30 cellular contexts compared by ENCODE assay signal in genomic region chr3:73485877-73486311, GRCh38.
DNase-seq lines count a peak whose midpoint lies in the region; ATAC-seq, FAIRE-seq and TF ChIP-seq lines count a peak whose summit lies in the region.
"Had no signal": no experiment of that assay in that cellular context is flagged by ENCODE, and none has a peak within 500 bp of the region (broad histone marks: within the 10 kb centered on the region; RNA-seq: fewer than 3 reads in every experiment).

No MANE protein-coding gene starts in this region.

- TF ChIP-seq CTCF in A673 (conservative IDR thresholded peaks at IDR 0.05; ENCODE audit: low read depth, low read length) (no peak), HFFc6 (IDR thresholded peaks at IDR 0.05) (no peak), SK-N-SH (IDR thresholded peaks at IDR 0.05) (no peak), thyroid gland (IDR thresholded peaks at IDR 0.05) (no peak)

- peak overlapping the region; percentile 16; the same call in 1 of the 2 replicates for H3K9ac ChIP-seq in SK-N-SH

- peaks cover 59% of the 10 kb centered on the region for H3K79me2 ChIP-seq in SK-N-SH (ENCODE audit: insufficient read depth)

- TF ChIP-seq RAD21 in SK-N-SH (IDR thresholded peaks at IDR 0.05; ENCODE audit: low read length): peak; percentile 40

- POLR2A ChIA-PET in A673 (lab: Charles Lee; ENCODE audit: low non-redundant PET) (no interaction called here), SK-N-SH (lab: Yijun Ruan, JAX) (interaction anchor here (0.6 to 2.4 kb wide), 5 partner anchors 14 to 135 kb away, joined by 3 to 25 read pairs (median 3); no protein-coding TSS in a partner anchor)

- peak overlapping the region; percentile 72; the same call in 1 of the 2 replicates for H2AFZ ChIP-seq in SK-N-SH (ENCODE audit: low read depth)

- H3K27me3 ChIP-seq in A673 (replicated peaks; ENCODE audit: insufficient read depth, low read depth, low read length, poor library complexity) (no peaks in the 10 kb centered on the region), SK-N-SH (ENCODE audit: insufficient read depth) (no peaks in the 10 kb centered on the region), thyroid gland (no peaks in the 10 kb centered on the region)
- H3K27me3 ChIP-seq: SJSA1 had no signal

- H3K4me3 Mint-ChIP-seq in HFFc6: peak overlapping the region; percentile 27; the same call in 1 of the 2 replicates
- H3K4me3 Mint-ChIP-seq: CD4-positive, alpha-beta memory T cell; effector memory CD8-positive, alpha-beta T cell; natural killer cell; stimulated activated memory B cell treated with anti-CD40 and anti-IgM and Interleukin-4, amounts not matched to agents 10 μg/mL and 1 μg/mL and 100 μg/mL, for 72 hours had no signal

- H4K20me1 ChIP-seq in SK-N-SH (ENCODE audit: insufficient read depth): peaks cover 37% of the 10 kb centered on the region; the same call in 1 of the 2 replicates

- no peaks in the 10 kb centered on the region for H3K9me2 ChIP-seq in SK-N-SH

- intact Hi-C loops in A673 (cut with micrococcal nuclease; ENCODE audit: unreplicated experiment): no loop called here
- intact Hi-C loops in thyroid gland (cut with DNase I): no loop called here

- H3K27ac ChIP-seq in A673 (ENCODE audit: low read depth, low read length, poor library complexity, severe bottlenecking) (no peak overlapping the region), SK-N-SH (ENCODE audit: low read depth in 2 of 2, low read length in 1 of 2) (peak overlapping the region; percentile 71 to 96), thyroid gland (no peak overlapping the region)
- H3K27ac ChIP-seq: A549, SJSA1 had no signal

- H3K36me3 ChIP-seq in A673 (ENCODE audit: insufficient read depth, low read length, poor library complexity, severe bottlenecking) (no peaks in the 10 kb centered on the region), SK-N-SH (replicated peaks in 1 of 2; ENCODE audit: control insufficient read depth in 1 of 2, insufficient read depth in 2 of 2, low read length in 1 of 2) (no peaks in the 10 kb centered on the region), thyroid gland (no peaks in the 10 kb centered on the region)
- H3K36me3 ChIP-seq: SJSA1 had no signal

- H3K4me2 ChIP-seq in SK-N-SH: peak overlapping the region; percentile 80
- H3K4me2 ChIP-seq: A549 had no signal

- peak overlapping the region; percentile 56; the same call in 1 of the 2 replicates for H3K27ac Mint-ChIP-seq in HFFc6
- H3K27ac Mint-ChIP-seq: CD4-positive, alpha-beta memory T cell; effector memory CD8-positive, alpha-beta T cell; natural killer cell; stimulated activated memory B cell treated with anti-CD40 and anti-IgM and Interleukin-4, amounts not matched to agents 10 μg/mL and 1 μg/mL and 100 μg/mL, for 72 hours had no signal

- H3K9me3 ChIP-seq in A673 (ENCODE audit: low read depth, low read length, poor library complexity, severe bottlenecking): no peaks in the 10 kb centered on the region
- H3K9me3 ChIP-seq in SK-N-SH: no peaks in the 10 kb centered on the region
- no peaks in the 10 kb centered on the region for H3K9me3 ChIP-seq in thyroid gland
- H3K9me3 ChIP-seq: A549, SJSA1 had no signal

- H3F3A ChIP-seq in SK-N-SH (replicated peaks; ENCODE audit: insufficient read depth): peaks cover 11% of the 10 kb centered on the region

- 12% methylated on average over 4 of the region's 4 CpGs for WGBS in SK-N-SH (ENCODE audit: low lambda C conversion rate)
- 75 to 78% methylated on average over 4 of the region's 4 CpGs for WGBS in thyroid gland, 2 donors

- CTCF ChIA-PET in A673 (lab: Charles Lee): no interaction called here
- CTCF ChIA-PET in SK-N-SH (lab: Yijun Ruan, JAX): interaction anchor here (0.6 to 8.7 kb wide), 12 partner anchors 8 to 386 kb away, joined by 3 to 52 read pairs (median 6); no protein-coding TSS in a partner anchor

- H3K9me3 Mint-ChIP-seq in HFFc6: no peaks in the 10 kb centered on the region
- H3K9me3 Mint-ChIP-seq: H9; natural killer cell; stimulated activated memory B cell treated with anti-CD40 and anti-IgM and Interleukin-4, amounts not matched to agents 10 μg/mL and 1 μg/mL and 100 μg/mL, for 72 hours had no signal

- peak; percentile 12 for DNase-seq in A673 (ENCODE audit: low spot score)
- no peak for DNase-seq in HFFc6
- peak; percentile 53 for DNase-seq in SK-N-SH
- DNase-seq in activated naive CD4-positive, alpha-beta T cell (lab: John Stamatoyannopoulos, UW): no peak
- no peak for DNase-seq in pons (ENCODE audit: low spot score)
- DNase-seq in thyroid gland: no peak
- DNase-seq: activated CD4-positive, alpha-beta T cell treated with anti-CD3 and anti-CD28 coated beads, Interleukin-2, amount 50 U/mL, for 4 hours; activated gamma-delta T cell treated with Interleukin-2 at 50 U/mL for 16 hours; activated T-cell treated with anti-CD3 and anti-CD28 coated beads, Interleukin-2, amount 50 U/mL, for 48 hours; caudate nucleus; CD4-positive, alpha-beta memory T cell; cortex of kidney; DMS 273 treated with DMSO at 0.1 percent for 48 hours; effector memory CD8-positive, alpha-beta T cell; H9; natural killer cell; NCI-H2029; NCI-H526 treated with DMSO at 0.1 percent for 48 hours; RPMI8226; stimulated activated CD4-positive, alpha-beta T cell treated with anti-CD3 and anti-CD28 coated beads, Interleukin-15, amount 100 ng/mL, for 24 hours; substantia nigra; T-helper 1 cell had no signal

- H3K4me1 ChIP-seq in A673 (ENCODE audit: insufficient read depth, low read length, poor library complexity, severe bottlenecking) (peaks cover 3% of the 10 kb centered on the region), SK-N-SH (ENCODE audit: control insufficient read depth in 1 of 2, insufficient read depth in 2 of 2, low read depth in 1 of 2, low read length in 1 of 2) (peaks cover 19 to 56% of the 10 kb centered on the region in 2 experiments), thyroid gland (peaks cover 6 to 7% of the 10 kb centered on the region in 2 donors)
- H3K4me1 ChIP-seq: A549, SJSA1 had no signal

- TF ChIP-seq POLR2A in thyroid gland (IDR thresholded peaks at IDR 0.05): no peak

- H3K4me1 Mint-ChIP-seq in HFFc6 (ENCODE audit: low read depth): peaks cover 48% of the 10 kb centered on the region
- H3K4me1 Mint-ChIP-seq: natural killer cell had no signal

- no peaks in the 10 kb centered on the region for H3K27me3 Mint-ChIP-seq in HFFc6 (ENCODE audit: insufficient read depth)
- H3K27me3 Mint-ChIP-seq: effector memory CD8-positive, alpha-beta T cell had no signal

- H3K36me3 Mint-ChIP-seq in HFFc6 (ENCODE audit: low read depth): no peaks in the 10 kb centered on the region
- H3K36me3 Mint-ChIP-seq: CD4-positive, alpha-beta memory T cell; natural killer cell; stimulated activated memory B cell treated with anti-CD40 and anti-IgM and Interleukin-4, amounts not matched to agents 10 μg/mL and 1 μg/mL and 100 μg/mL, for 72 hours had no signal

- ATAC-seq in HG02970 (IDR thresholded peaks at IDR 0.05; ENCODE audit: low FRiP score, unreplicated experiment): no peak
- ATAC-seq: A549; activated CD4-positive, CD25-positive, alpha-beta regulatory T cell treated with anti-CD3 and anti-CD28 coated beads, Interleukin-2, amount 50 U/mL, for 24 hours; effector memory CD8-positive, alpha-beta T cell; HepG2; natural killer cell; stimulated activated memory B cell treated with anti-CD40 and anti-IgM and Interleukin-4, amounts not matched to agents 10 μg/mL and 1 μg/mL and 100 μg/mL, for 72 hours had no signal

- TF ChIP-seq EP300 in SK-N-SH (IDR thresholded peaks at IDR 0.05; ENCODE audit: borderline replicate concordance in 1 of 2, low read depth in 1 of 2, low read length in 1 of 2): peak in 1 of 2 experiments; percentile 99; a peak in 1 of 4 replicates

- H3K4me3 ChIP-seq in A673 (ENCODE audit: low read depth, low read length, poor library complexity, severe bottlenecking) (no peak overlapping the region), SK-N-SH (ENCODE audit: low read depth in 2 of 2, low read length in 1 of 2) (peak overlapping the region; percentile 3 to 8; a peak in 1 of 4 replicates), thyroid gland (replicated peaks in 1 of 3) (no peak overlapping the region)
- H3K4me3 ChIP-seq: A549, SJSA1 had no signal

- BruUV-seq in A673 (replicated peaks; lab: Mats Ljungman, UMichigan): no TSS peak

- peak; percentile 36 for FAIRE-seq in islet of Langerhans (lab: Jason Lieb, UNC)
- FAIRE-seq: A549, astrocyte, HepG2 had no signal

TF ChIP-seq in SK-N-SH, 30 proteins besides CTCF, POLR2A, EP300 and RAD21 (continues in another document):
- TF ChIP-seq TAF1 (IDR thresholded peaks at IDR 0.05; ENCODE audit: borderline replicate concordance, low read depth, low read length) (no peak), ELF1 (IDR thresholded peaks at IDR 0.05) (no peak), GATA2 (CRISPR knock-in tag; IDR thresholded peaks at IDR 0.05) (peak; percentile 92), MAX (IDR thresholded peaks at IDR 0.05; ENCODE audit: low read depth) (0 out of 2 replicates have a peak, but pooled peaks have one; percentile 43), ZBTB33 (IDR thresholded peaks at IDR 0.05; ENCODE audit: borderline replicate concordance, low read depth) (no peak), USF1 (IDR thresholded peaks at IDR 0.05; ENCODE audit: borderline replicate concordance, low read depth) (peak; percentile 50; the same call in 1 of the 2 replicates)

Comparison
In these comparisons a context has a peak if more than half of its experiments do, and no peak if none do; other contexts are left out.
1. DNase-seq: peak in A673 (single experiment) and SK-N-SH (single experiment); none in HFFc6 (single experiment), activated naive CD4-positive, alpha-beta T cell (0 of 4), pons (single experiment) and thyroid gland (0 of 2).
2. H3K27ac ChIP-seq: peak in SK-N-SH (2 of 2); none in A673 (single experiment) and thyroid gland (0 of 3).
3. H3K4me3 ChIP-seq: peak in SK-N-SH (2 of 2); none in A673 (single experiment) and thyroid gland (0 of 3).